In genomic region chr18:54149078-54149697, GRCh38 we compare ENCODE assay signal across 1 cellular context.
TF ChIP-seq lines count a peak whose summit lies in the region.

No MANE protein-coding gene starts in this region.

TF ChIP-seq in GM23338, 12 proteins besides CTCF, POLR2A, EP300 and RAD21 (continued from another document):
- no peak for TF ChIP-seq REST (IDR thresholded peaks at IDR 0.05; ENCODE audit: unreplicated experiment)
- no peak for TF ChIP-seq ZNF114 (CRISPR knock-in tag; IDR thresholded peaks at IDR 0.05)
- TF ChIP-seq EZH2 (IDR thresholded peaks at IDR 0.05; ENCODE audit: low read depth, unreplicated experiment): no peak
